ENCODE assay signal across 8 cellular contexts in the genomic region with DNA sequence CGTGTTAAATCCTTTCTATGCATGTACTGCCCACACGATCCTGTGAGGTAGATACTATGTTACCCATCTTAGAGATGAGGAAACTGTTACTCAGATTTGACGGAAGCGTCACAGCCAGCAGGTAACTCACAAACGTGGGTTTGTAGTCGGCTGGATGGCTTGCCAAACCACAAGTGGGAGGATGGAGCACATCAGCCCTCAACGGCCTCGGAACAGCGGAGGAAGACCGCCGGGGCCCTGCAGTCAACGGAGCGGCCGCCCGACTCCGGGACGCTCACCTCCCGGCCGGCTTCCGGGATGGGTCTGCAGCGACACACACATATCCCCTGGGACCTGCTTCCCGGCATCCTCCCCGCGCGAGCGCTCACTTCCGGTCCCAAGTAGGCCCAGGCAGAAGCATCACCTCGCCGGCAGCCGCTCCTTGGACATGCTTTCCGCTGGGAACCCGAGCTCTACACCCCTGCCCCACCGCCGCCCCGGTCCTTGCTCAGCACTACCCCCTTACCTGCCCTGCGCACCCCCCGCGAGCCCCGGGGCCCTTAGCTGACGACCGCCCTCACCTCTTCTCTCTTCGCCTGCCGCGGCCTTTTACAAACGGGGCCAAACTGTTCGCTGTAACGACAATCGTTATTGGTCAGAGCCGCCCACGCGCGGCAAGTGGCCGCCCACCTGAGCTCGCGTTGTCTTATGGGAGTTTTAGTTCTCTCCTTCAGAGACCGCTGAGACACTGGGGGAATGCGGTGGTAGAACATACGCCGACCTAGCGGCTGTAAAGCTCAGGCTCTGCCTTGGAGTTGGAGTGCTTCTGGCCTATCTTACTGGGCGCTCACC. TPM values are rescaled to one million over a fixed set of nuclear protein-coding genes. Genes with fewer than 3 reads are reported as not detected.
DNase-seq lines count a peak whose midpoint lies in the region; ATAC-seq, FAIRE-seq and TF ChIP-seq lines count a peak whose summit lies in the region.

A gene (minus strand): TSS at position 607 of the 831 bp plus-strand sequence. CDS start 9,034 bp downstream, outside the sequence.

- no peak for TF ChIP-seq CTCF in keratinocyte (optimal IDR thresholded peaks at IDR 0.05 in 1 of 3, IDR thresholded peaks at IDR 0.05 in 1 of 3, conservative IDR thresholded peaks at IDR 0.05 in 1 of 3; ENCODE audit: extremely low read depth in 1 of 3, insufficient read depth in 2 of 3, low read length in 3 of 3)

- H3K4me3 ChIP-seq in keratinocyte (ENCODE audit: control insufficient read depth in 2 of 3, extremely low read depth in 1 of 3, insufficient read depth in 2 of 3, low read depth in 1 of 3, low read length in 3 of 3) = peak within 1 kb of the TSS; percentile 65 to 92 (median 72)

- no peaks in the 10 kb centered on the region for H3K9me1 ChIP-seq in keratinocyte (ENCODE audit: control insufficient read depth, extremely low read depth, insufficient read depth, low read length)

- H3K9ac ChIP-seq in keratinocyte (ENCODE audit: control insufficient read depth, extremely low read depth, insufficient read depth, low read length) = peak within 1 kb of the TSS; percentile 82

- H3K4me1 ChIP-seq in keratinocyte (ENCODE audit: control insufficient read depth, extremely low read depth, insufficient read depth, low read length) = peaks cover 9% of the 10 kb centered on the region

- peak; percentile 95 to 96 for DNase-seq in AML-193 (lab: John Stamatoyannopoulos, UW)
- DNase-seq in NCI-H460 (ENCODE audit: extremely low read depth, low read depth) = peak; percentile 97
- peak; percentile 93 for DNase-seq in activated CD4-positive, CD25-positive, alpha-beta regulatory T cell treated with anti-CD3 and anti-CD28 coated beads, Interleukin-2, amount 50 U/mL, for 72 hours
- peak; percentile 45 to 92 for DNase-seq in cerebellar nuclear complex (lab: John Stamatoyannopoulos, UW)
- peak; percentile 66 for DNase-seq in keratinocyte (ENCODE audit: low read depth, low spot score)
- DNase-seq in stimulated activated CD4-positive, alpha-beta T cell treated with anti-CD3 and anti-CD28 coated beads, Interleukin-15, amount 100 ng/mL, for 1 hour (ENCODE audit: low read depth in 1 of 2, low spot score in 1 of 2) = peak; percentile 92 to 93

- H2AFZ ChIP-seq in keratinocyte (ENCODE audit: control insufficient read depth, low read length) = peak within 1 kb of the TSS; percentile 92

- no peaks in the 10 kb centered on the region for H3K79me2 ChIP-seq in keratinocyte (ENCODE audit: control insufficient read depth, insufficient read depth, low read length)

- dilution Hi-C loops in keratinocyte (cut with MboI; ENCODE audit: extremely low pct_ligation_motif_present, low sequenced_read_pairs) = no loop called here

- FAIRE-seq in keratinocyte (lab: Jason Lieb, UNC) = peak; percentile 52

- no peaks in the 10 kb centered on the region for H3K36me3 ChIP-seq in keratinocyte (ENCODE audit: control insufficient read depth in 2 of 2, extremely low read depth in 1 of 2, insufficient read depth in 2 of 2, low read length in 2 of 2)

- no peaks in the 10 kb centered on the region for H3K9me3 ChIP-seq in keratinocyte (ENCODE audit: control insufficient read depth, low read depth, low read length)

- H3K4me2 ChIP-seq in keratinocyte (ENCODE audit: control insufficient read depth, extremely low read depth, insufficient read depth, low read depth, low read length) = peak within 1 kb of the TSS; percentile 97

- peak; percentile 82 for ATAC-seq in GM19043 (IDR thresholded peaks at IDR 0.05; ENCODE audit: low read depth, unreplicated experiment)
- peak; percentile 77 for ATAC-seq in HG03378 (IDR thresholded peaks at IDR 0.05; ENCODE audit: unreplicated experiment)

- no peaks in the 10 kb centered on the region for H3K27me3 ChIP-seq in keratinocyte (ENCODE audit: control insufficient read depth, extremely low read depth, insufficient read depth, low read length)

- H4K20me1 ChIP-seq in keratinocyte (ENCODE audit: control insufficient read depth, extremely low read depth, insufficient read depth, low read length) = no peaks in the 10 kb centered on the region

- H3K27ac ChIP-seq in keratinocyte (ENCODE audit: control insufficient read depth, insufficient read depth, low read length) = peak within 1 kb of the TSS; percentile 91

RNA-seq across cellular contexts. Expression of the gene that starts here (rescaled TPM):
- total RNA-seq in NCI-H460 (2014; rRNA removed; shearing (Covaris generic)) = 15.5 and 15.6 TPM in 2 replicates
- 6.8 and 19.2 TPM in 2 replicates for polyA plus RNA-seq in NCI-H460 (2014; cell fraction: nucleus; rRNA removed)
- 9.3 to 10.3 TPM (median 9.3 TPM) in 3 replicates for polyA plus RNA-seq in keratinocyte
- 5.0 TPM for polyA plus RNA-seq in keratinocyte (2011; ENCODE audit: low read depth)
- polyA plus RNA-seq in keratinocyte (2011; cell fraction: cytosol; rRNA removed) = 7.0 and 9.4 TPM in 2 replicates
- 10.9 and 11.0 TPM in 2 replicates for polyA plus RNA-seq in keratinocyte (2011; cell fraction: nucleus; rRNA removed)
- polyA plus RNA-seq in keratinocyte (2012; ENCODE audit: low replicate concordance) = 8.9 and 9.8 TPM in 2 replicates
- polyA minus RNA-seq in keratinocyte = 17.1 to 43.4 TPM (median 36.4 TPM) in 3 replicates
- 11.7 TPM for polyA minus RNA-seq in keratinocyte (2011; cell fraction: cytosol; rRNA and poly(A)+ RNA removed)
- polyA minus RNA-seq in keratinocyte (2011; cell fraction: nucleus; rRNA and poly(A)+ RNA removed) = 10.3 and 11.9 TPM in 2 replicates

Comparison
In these comparisons a context has a peak if more than half of its experiments do, and no peak if none do; other contexts are left out.
1. Peak in every context shown above with its lines: DNase-seq, ATAC-seq, H3K4me3 ChIP-seq and H3K27ac ChIP-seq.